In the genomic region with DNA sequence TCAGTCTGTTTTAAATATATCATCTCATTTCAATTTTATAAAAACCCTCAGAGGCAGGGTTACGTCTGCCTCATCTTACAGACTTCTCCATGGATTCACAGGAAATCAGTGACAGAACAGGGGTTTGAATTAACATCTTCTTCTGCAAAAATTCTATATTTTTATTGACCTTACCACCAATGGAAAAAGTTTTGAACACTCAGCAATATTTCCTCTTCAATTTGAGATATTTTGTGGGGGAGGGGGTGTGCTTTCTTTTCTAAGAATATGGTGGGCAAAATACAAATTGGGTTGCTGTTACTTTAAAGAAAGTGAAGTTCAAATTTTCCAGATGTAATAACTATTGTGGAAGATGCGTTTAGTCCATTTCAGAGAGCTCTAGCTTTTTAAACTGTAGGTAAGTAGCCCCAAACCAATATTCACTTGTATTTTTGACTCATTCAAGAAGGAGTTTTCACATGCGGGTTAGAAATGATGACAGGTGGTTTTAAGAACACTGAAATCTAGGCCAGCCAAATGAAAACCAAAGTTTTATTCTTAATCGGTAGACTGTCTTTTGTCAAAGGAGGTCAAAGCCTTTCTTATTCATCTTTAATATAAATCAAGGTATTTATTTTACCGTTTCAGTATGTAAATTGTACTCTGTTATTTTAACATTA, we compare ENCODE assay signal across 1 cellular context.
TF ChIP-seq lines count a peak whose summit lies in the region.

No MANE protein-coding gene starts in this region.

TF ChIP-seq in IMR-90, 13 proteins besides CTCF, POLR2A, EP300 and RAD21:
- 0 out of 2 replicates have a peak, but pooled peaks have one; percentile 42 for TF ChIP-seq MAFK (IDR thresholded peaks at IDR 0.05; ENCODE audit: low read depth, low read length)
- no peak for TF ChIP-seq FOS (IDR thresholded peaks at IDR 0.05; ENCODE audit: low read depth, low read length)
- no peak for TF ChIP-seq BHLHE40 (IDR thresholded peaks at IDR 0.05; ENCODE audit: low read depth, low read length)
